Comparison of ENCODE assay signal across 15 cellular contexts in genomic region chr17:45813051-45813731, GRCh38. TPM values are rescaled to one million over a fixed set of nuclear protein-coding genes. Genes with fewer than 3 reads are reported as not detected.
DNase-seq lines count a peak whose midpoint lies in the region; ATAC-seq and TF ChIP-seq lines count a peak whose summit lies in the region.
"Had no signal": no experiment of that assay in that cellular context is flagged by ENCODE, and none has a peak within 500 bp of the region (broad histone marks: within the 10 kb centered on the region; RNA-seq: fewer than 3 reads in every experiment).

No MANE protein-coding gene starts in this region.

- no peak overlapping the region for H3K9ac ChIP-seq in HCT116 (ENCODE audit: low read length)

- intact Hi-C loops in HCT116 (cut with micrococcal nuclease), result no loop called here
- intact Hi-C loops in breast epithelium (cut with DNase I; ENCODE audit: low total_unique reads), result no loop called here

- no peak overlapping the region for H3K4me2 ChIP-seq in HCT116 (ENCODE audit: low read length)

- H3K27ac ChIP-seq in HCT116 (ENCODE audit: low read depth, low read length), result no peak overlapping the region
- H3K27ac ChIP-seq in breast epithelium, result no peak overlapping the region
- H3K27ac ChIP-seq: RWPE1, spleen had no signal

- DNase-seq in HCT116 (ENCODE audit: low read depth, low spot score), result no peak
- peak in 30 of 56 donors; percentile 7 to 75 (median 36) for DNase-seq in amygdala (lab: John Stamatoyannopoulos, UW)
- DNase-seq in iPS DF 19.7 (ENCODE audit: low read depth, low spot score), result peak; percentile 45
- no peak for DNase-seq in retinal pigment epithelial cell (ENCODE audit: low read depth)
- no peak for DNase-seq in GM19240 (ENCODE audit: insufficient read length, low spot score)
- no peak for DNase-seq in breast epithelium (ENCODE audit: low spot score in 2 of 2)
- DNase-seq: activated T-cell treated with anti-CD3 and anti-CD28 coated beads, Interleukin-2, amount 50 U/mL, for 48 hours; DMS53; mucosa of descending colon; NCI-H2081 treated with DMSO at 0.1 percent for 48 hours; spleen had no signal

- no peaks in the 10 kb centered on the region for H4K20me1 ChIP-seq in HCT116 (ENCODE audit: insufficient read depth)

- TF ChIP-seq POLR2A in HCT116 (IDR thresholded peaks at IDR 0.05; ENCODE audit: borderline replicate concordance, extremely low read depth, insufficient read depth, insufficient read length), result no peak
- TF ChIP-seq POLR2A in breast epithelium (IDR thresholded peaks at IDR 0.05), result no peak

- TF ChIP-seq CTCF in HCT116 (IDR thresholded peaks at IDR 0.05 in 2 of 3, conservative IDR thresholded peaks at IDR 0.05 in 1 of 3; ENCODE audit: borderline replicate concordance in 1 of 3, insufficient read depth in 1 of 3, low read depth in 2 of 3, low read length in 2 of 3) (peak in 2 of 3 experiments; percentile 41 to 49; a peak in 5 of 6 replicates), retinal pigment epithelial cell (conservative IDR thresholded peaks at IDR 0.05; ENCODE audit: low read depth, low read length) (peak; percentile 55), breast epithelium (IDR thresholded peaks at IDR 0.05) (no peak)

- POLR2A ChIA-PET in HCT116 (lab: Charles Lee), result interaction anchor here (0.6 kb wide), 1 partner anchor 1077 kb away, joined by 3 read pairs; no protein-coding TSS in a partner anchor

- no peak for ATAC-seq in HCT116
- ATAC-seq in HG03521 (IDR thresholded peaks at IDR 0.05; ENCODE audit: unreplicated experiment), result no peak
- ATAC-seq in HG03520 (IDR thresholded peaks at IDR 0.05; ENCODE audit: unreplicated experiment), result no peak
- ATAC-seq: mucosa of descending colon had no signal

- BruUV-seq in HCT116 (replicated peaks; lab: Mats Ljungman, UMichigan), result no TSS peak

- TF ChIP-seq RAD21 in HCT116 (IDR thresholded peaks at IDR 0.05; ENCODE audit: low read depth), result no peak; the same call in 1 of the 2 replicates

- H3K36me3 ChIP-seq in HCT116 (ENCODE audit: control insufficient read depth in 1 of 2, insufficient read depth in 2 of 2, low read length in 2 of 2) (no peaks in the 10 kb centered on the region), breast epithelium (no peaks in the 10 kb centered on the region)
- H3K36me3 ChIP-seq: spleen had no signal

- CTCF ChIA-PET in HCT116 (lab: Charles Lee), result interaction anchor here (0.8 to 1.0 kb wide), 2 partner anchors 168 to 173 kb away, joined by 3 to 4 read pairs; no protein-coding TSS in a partner anchor

- H3K4me1 ChIP-seq in HCT116 (ENCODE audit: control insufficient read depth in 1 of 2, insufficient read depth in 2 of 2, low read length in 2 of 2) (no peaks in the 10 kb centered on the region), breast epithelium (no peaks in the 10 kb centered on the region)
- H3K4me1 ChIP-seq: spleen had no signal

- H3K9me2 ChIP-seq in HCT116 (ENCODE audit: insufficient read depth), result no peaks in the 10 kb centered on the region

- H3K27me3 ChIP-seq in HCT116 (ENCODE audit: insufficient read depth, low read length), result no peaks in the 10 kb centered on the region
- no peaks in the 10 kb centered on the region for H3K27me3 ChIP-seq in breast epithelium

- H3K9me3 ChIP-seq in HCT116 (ENCODE audit: control insufficient read depth in 1 of 2, insufficient read depth in 1 of 2, low read depth in 1 of 2, low read length in 2 of 2), result peaks cover 0 to 7% of the 10 kb centered on the region in 2 experiments; a peak in 1 of 4 replicates
- no peaks in the 10 kb centered on the region for H3K9me3 ChIP-seq in breast epithelium
- H3K9me3 ChIP-seq: mucosa of descending colon, spleen had no signal

- H3K79me2 ChIP-seq in HCT116 (ENCODE audit: insufficient read depth, low read length), result no peaks in the 10 kb centered on the region

- RAD21 ChIA-PET in HCT116 (lab: Charles Lee; ENCODE audit: low non-redundant PET in 1 of 2, low total read pairs in 2 of 2, uncharacterized antibody in 2 of 2, unreplicated experiment in 2 of 2), result no interaction called here

- H2AFZ ChIP-seq in HCT116 (ENCODE audit: low read depth, low read length, poor library complexity, severe bottlenecking), result no peak overlapping the region

- H3K4me3 ChIP-seq in HCT116 (replicated peaks in 1 of 2; ENCODE audit: low read depth in 1 of 2, low read length in 2 of 2) (no peak overlapping the region), retinal pigment epithelial cell (ENCODE audit: low read length) (no peak overlapping the region), breast epithelium (no peak overlapping the region)
- H3K4me3 ChIP-seq: mucosa of descending colon, spleen had no signal

TF ChIP-seq in HCT116, 20 proteins besides CTCF, POLR2A, EP300 and RAD21:
- TF ChIP-seq TCF7L2 (IDR thresholded peaks at IDR 0.05; ENCODE audit: borderline replicate concordance, extremely low read depth, insufficient read depth, insufficient read length), result no peak
- no peak for TF ChIP-seq EGR1 (IDR thresholded peaks at IDR 0.05; ENCODE audit: low read depth)
- TF ChIP-seq ZBTB33 (IDR thresholded peaks at IDR 0.05; ENCODE audit: extremely low read depth, insufficient replicate concordance, low read length), result no peak
- TF ChIP-seq YY1 (IDR thresholded peaks at IDR 0.05; ENCODE audit: extremely low read depth, insufficient replicate concordance, low read depth, low read length), result no peak
- TF ChIP-seq ZNF274 (IDR thresholded peaks at IDR 0.05; ENCODE audit: low read depth, low read length), result no peak
- no peak for TF ChIP-seq CBX3 (IDR thresholded peaks at IDR 0.05; ENCODE audit: low read depth)

RNA-seq across cellular contexts. Expression of gene CRHR1, which starts 29.1 kb away (rescaled TPM):
- total RNA-seq in HCT116 (2021; ENCODE audit: unreplicated experiment) (0.12 TPM), breast epithelium (1 to 10 TPM in 2 of 3 donors, not detected in 1; 1.6 to 2.8 TPM)
- 0.31 TPM in 2 replicates for polyA plus RNA-seq in HCT116 (2012)
- total RNA-seq: glomerular endothelial cell, mucosa of descending colon, spleen had no signal

RNA-seq across cellular contexts. Expression of gene SPPL2C, which starts 31.5 kb away (rescaled TPM):
- not detected for total RNA-seq in HCT116 (2021; ENCODE audit: unreplicated experiment)
- not detected in 2 replicates for polyA plus RNA-seq in HCT116 (2012)
- not detected for total RNA-seq in breast epithelium
- total RNA-seq: glomerular endothelial cell, mucosa of descending colon, spleen had no signal
- polyA plus RNA-seq: spleen had no signal

Comparison
In these comparisons a context has a peak if more than half of its experiments do, and no peak if none do; other contexts are left out.
1. DNase-seq: peak in amygdala (30 of 56) and iPS DF 19.7 (single experiment); none in HCT116 (single experiment), retinal pigment epithelial cell (single experiment), GM19240 (single experiment) and breast epithelium (0 of 2).
2. CTCF ChIP-seq: peak in HCT116 (2 of 3) and retinal pigment epithelial cell (single experiment); none in breast epithelium (0 of 3).